In genomic region chr3:160857476-160857875, GRCh38 we compare ENCODE assay signal across 34 cellular contexts.
"Had no signal": no experiment of that assay in that cellular context is flagged by ENCODE, and none has a peak within 500 bp of the region (broad histone marks: within the 10 kb centered on the region; RNA-seq: fewer than 3 reads in every experiment).

No MANE protein-coding gene starts in this region.

- H3K27me3 ChIP-seq: MG63 had no signal

- H3K36me3 ChIP-seq: MG63 had no signal

- H3K4me3 ChIP-seq: MG63 had no signal

- DNase-seq: Karpas-422, Kasumi-1, MG63, MM.1S, MV-4-11, NCI-H1048, NCI-H1092, NCI-H1092 treated with DMSO at 0.1 percent for 48 hours, NCI-H1105, NCI-H1105 treated with DMSO at 0.1 percent for 48 hours, NCI-H1417, NCI-H1417 treated with DMSO at 0.1 percent for 48 hours, NCI-H1436, NCI-H1436 treated with DMSO at 0.1 percent for 48 hours, NCI-H146, NCI-H1694, NCI-H1694 treated with DMSO at 0.1 percent for 48 hours, NCI-H187, NCI-H187 treated with DMSO at 0.1 percent for 48 hours, NCI-H1930, NCI-H2029, NCI-H2029 treated with DMSO at 0.1 percent for 48 hours, NCI-H2081, NCI-H2081 treated with DMSO at 0.1 percent for 48 hours, NCI-H2107, NCI-H2171 treated with DMSO at 0.1 percent for 48 hours, NCI-H2227 treated with DMSO at 0.1 percent for 48 hours, NCI-H226, NCI-H345, NCI-H446, NCI-H446 treated with DMSO at 0.1 percent for 48 hours, NCI-H510A, NCI-H510A treated with DMSO at 0.1 percent for 48 hours, NCI-H524 had no signal
